1 cellular context compared by ENCODE assay signal in the genomic region with DNA sequence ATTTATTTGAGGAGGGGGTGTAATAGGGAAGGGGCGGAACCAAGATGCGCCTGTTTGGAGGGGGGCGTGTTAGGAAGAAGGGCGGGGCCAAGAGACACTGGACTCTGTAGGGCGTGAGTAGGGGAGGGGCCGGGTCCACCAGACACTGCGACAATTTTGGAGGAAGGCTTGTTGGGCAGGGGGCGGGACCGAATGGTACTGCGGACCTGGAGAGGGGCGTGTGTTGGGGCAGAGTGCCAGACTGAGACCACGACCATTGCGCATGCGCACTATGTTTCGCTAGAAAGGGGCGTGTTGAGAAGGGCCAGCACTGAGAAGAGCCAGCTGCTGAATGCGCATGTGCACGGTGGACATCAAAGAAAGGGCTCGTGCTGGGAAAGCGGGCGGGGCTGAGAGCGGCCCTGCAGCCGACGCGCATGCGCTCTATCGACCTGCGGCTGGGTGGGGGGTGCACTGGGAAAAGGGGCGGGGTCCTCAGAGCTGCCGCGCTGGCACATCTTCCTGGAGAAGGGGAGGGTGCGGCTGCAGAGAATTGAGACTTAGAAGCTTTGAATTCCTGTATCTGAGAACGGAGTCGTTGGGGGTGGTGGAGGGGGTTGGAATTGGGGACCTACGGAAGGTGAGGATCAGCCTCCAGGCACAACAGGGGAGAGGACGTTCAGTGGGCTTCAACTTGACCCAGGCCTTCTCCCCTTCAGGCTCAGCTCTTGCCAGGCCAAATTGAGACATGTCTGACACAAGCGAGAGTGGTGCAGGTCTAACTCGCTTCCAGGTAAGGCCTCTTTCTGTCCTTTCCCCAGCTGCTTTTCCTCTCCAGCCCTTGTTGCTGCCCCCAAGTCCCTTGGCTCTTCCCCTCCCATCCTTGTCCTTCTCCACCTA.
TF ChIP-seq lines count a peak whose summit lies in the region.

No MANE protein-coding gene starts in this region.

TF ChIP-seq in HepG2, 621 proteins besides CTCF, POLR2A, EP300 and RAD21 (continues in another document):
- TF ChIP-seq, protein P1, sequence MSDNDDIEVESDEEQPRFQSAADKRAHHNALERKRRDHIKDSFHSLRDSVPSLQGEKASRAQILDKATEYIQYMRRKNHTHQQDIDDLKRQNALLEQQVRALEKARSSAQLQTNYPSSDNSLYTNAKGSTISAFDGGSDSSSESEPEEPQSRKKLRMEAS (IDR thresholded peaks at IDR 0.05) = 0 out of 2 replicates have a peak, but pooled peaks have one; percentile 26
- TF ChIP-seq, protein P2, sequence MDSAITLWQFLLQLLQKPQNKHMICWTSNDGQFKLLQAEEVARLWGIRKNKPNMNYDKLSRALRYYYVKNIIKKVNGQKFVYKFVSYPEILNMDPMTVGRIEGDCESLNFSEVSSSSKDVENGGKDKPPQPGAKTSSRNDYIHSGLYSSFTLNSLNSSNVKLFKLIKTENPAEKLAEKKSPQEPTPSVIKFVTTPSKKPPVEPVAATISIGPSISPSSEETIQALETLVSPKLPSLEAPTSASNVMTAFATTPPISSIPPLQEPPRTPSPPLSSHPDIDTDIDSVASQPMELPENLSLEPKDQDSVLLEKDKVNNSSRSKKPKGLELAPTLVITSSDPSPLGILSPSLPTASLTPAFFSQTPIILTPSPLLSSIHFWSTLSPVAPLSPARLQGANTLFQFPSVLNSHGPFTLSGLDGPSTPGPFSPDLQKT (CRISPR knock-in tag; IDR thresholded peaks at IDR 0.05; ENCODE audit: borderline replicate concordance) = no peak
- TF ChIP-seq ZNF816 (CRISPR knock-in tag; IDR thresholded peaks at IDR 0.05; ENCODE audit: borderline replicate concordance) (no peak), AGO2 (optimal IDR thresholded peaks at IDR 0.05; ENCODE audit: low read depth, low read length) (peak; percentile 22), ZFP62 (CRISPR knock-in tag; IDR thresholded peaks at IDR 0.05) (no peak), CHD4 (IDR thresholded peaks at IDR 0.05; ENCODE audit: borderline replicate concordance, low read length) (no peak), ZNF136 (CRISPR knock-in tag; IDR thresholded peaks at IDR 0.05; ENCODE audit: low read depth) (no peak), ZNF746 (CRISPR knock-in tag; IDR thresholded peaks at IDR 0.05) (no peak), ZNF776 (CRISPR knock-in tag; IDR thresholded peaks at IDR 0.05) (no peak), KLF13 (CRISPR knock-in tag; IDR thresholded peaks at IDR 0.05) (no peak), ZFP90 (CRISPR knock-in tag; IDR thresholded peaks at IDR 0.05; ENCODE audit: borderline replicate concordance) (no peak), ZNF557 (CRISPR knock-in tag; IDR thresholded peaks at IDR 0.05) (no peak), PHF21A (CRISPR knock-in tag; IDR thresholded peaks at IDR 0.05) (no peak), MAFG (CRISPR knock-in tag; IDR thresholded peaks at IDR 0.05) (no peak), ZNF460 (CRISPR knock-in tag; IDR thresholded peaks at IDR 0.05; ENCODE audit: borderline replicate concordance) (no peak), SATB2 (CRISPR knock-in tag; IDR thresholded peaks at IDR 0.05) (no peak), ZFY (CRISPR knock-in tag; IDR thresholded peaks at IDR 0.05) (peak; percentile 54), SAP130 (CRISPR knock-in tag; IDR thresholded peaks at IDR 0.05; ENCODE audit: low read depth) (no peak), ISL2 (CRISPR knock-in tag; IDR thresholded peaks at IDR 0.05) (no peak), ZSCAN21 (CRISPR knock-in tag; IDR thresholded peaks at IDR 0.05; ENCODE audit: borderline replicate concordance) (0 out of 2 replicates have a peak, but pooled peaks have one; percentile 26), ZFP36L2 (CRISPR knock-in tag; IDR thresholded peaks at IDR 0.05) (no peak), NFRKB (IDR thresholded peaks at IDR 0.05) (no peak), RXRA (CRISPR knock-in tag; IDR thresholded peaks at IDR 0.05) (no peak), BCL6 (CRISPR knock-in tag; IDR thresholded peaks at IDR 0.05) (no peak), ZNF382 (CRISPR knock-in tag; IDR thresholded peaks at IDR 0.05; ENCODE audit: borderline replicate concordance) (no peak), HMG20A (CRISPR knock-in tag; IDR thresholded peaks at IDR 0.05; ENCODE audit: borderline replicate concordance) (no peak), ERF (CRISPR knock-in tag; IDR thresholded peaks at IDR 0.05) (0 out of 2 replicates have a peak, but pooled peaks have one; percentile 27), DMAP1 (CRISPR knock-in tag; IDR thresholded peaks at IDR 0.05) (0 out of 2 replicates have a peak, but pooled peaks have one; percentile 32), DR1 (CRISPR knock-in tag; IDR thresholded peaks at IDR 0.05) (no peak)
- TF ChIP-seq, protein P3, sequence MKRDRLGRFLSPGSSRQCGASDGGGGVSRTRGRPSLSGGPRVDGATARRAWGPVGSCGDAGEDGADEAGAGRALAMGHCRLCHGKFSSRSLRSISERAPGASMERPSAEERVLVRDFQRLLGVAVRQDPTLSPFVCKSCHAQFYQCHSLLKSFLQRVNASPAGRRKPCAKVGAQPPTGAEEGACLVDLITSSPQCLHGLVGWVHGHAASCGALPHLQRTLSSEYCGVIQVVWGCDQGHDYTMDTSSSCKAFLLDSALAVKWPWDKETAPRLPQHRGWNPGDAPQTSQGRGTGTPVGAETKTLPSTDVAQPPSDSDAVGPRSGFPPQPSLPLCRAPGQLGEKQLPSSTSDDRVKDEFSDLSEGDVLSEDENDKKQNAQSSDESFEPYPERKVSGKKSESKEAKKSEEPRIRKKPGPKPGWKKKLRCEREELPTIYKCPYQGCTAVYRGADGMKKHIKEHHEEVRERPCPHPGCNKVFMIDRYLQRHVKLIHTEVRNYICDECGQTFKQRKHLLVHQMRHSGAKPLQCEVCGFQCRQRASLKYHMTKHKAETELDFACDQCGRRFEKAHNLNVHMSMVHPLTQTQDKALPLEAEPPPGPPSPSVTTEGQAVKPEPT (CRISPR knock-in tag; IDR thresholded peaks at IDR 0.05; ENCODE audit: low read depth) = no peak
- TF ChIP-seq, protein P4, sequence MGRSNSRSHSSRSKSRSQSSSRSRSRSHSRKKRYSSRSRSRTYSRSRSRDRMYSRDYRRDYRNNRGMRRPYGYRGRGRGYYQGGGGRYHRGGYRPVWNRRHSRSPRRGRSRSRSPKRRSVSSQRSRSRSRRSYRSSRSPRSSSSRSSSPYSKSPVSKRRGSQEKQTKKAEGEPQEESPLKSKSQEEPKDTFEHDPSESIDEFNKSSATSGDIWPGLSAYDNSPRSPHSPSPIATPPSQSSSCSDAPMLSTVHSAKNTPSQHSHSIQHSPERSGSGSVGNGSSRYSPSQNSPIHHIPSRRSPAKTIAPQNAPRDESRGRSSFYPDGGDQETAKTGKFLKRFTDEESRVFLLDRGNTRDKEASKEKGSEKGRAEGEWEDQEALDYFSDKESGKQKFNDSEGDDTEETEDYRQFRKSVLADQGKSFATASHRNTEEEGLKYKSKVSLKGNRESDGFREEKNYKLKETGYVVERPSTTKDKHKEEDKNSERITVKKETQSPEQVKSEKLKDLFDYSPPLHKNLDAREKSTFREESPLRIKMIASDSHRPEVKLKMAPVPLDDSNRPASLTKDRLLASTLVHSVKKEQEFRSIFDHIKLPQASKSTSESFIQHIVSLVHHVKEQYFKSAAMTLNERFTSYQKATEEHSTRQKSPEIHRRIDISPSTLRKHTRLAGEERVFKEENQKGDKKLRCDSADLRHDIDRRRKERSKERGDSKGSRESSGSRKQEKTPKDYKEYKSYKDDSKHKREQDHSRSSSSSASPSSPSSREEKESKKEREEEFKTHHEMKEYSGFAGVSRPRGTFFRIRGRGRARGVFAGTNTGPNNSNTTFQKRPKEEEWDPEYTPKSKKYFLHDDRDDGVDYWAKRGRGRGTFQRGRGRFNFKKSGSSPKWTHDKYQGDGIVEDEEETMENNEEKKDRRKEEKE (IDR thresholded peaks at IDR 0.05) = no peak
- TF ChIP-seq, protein P5, sequence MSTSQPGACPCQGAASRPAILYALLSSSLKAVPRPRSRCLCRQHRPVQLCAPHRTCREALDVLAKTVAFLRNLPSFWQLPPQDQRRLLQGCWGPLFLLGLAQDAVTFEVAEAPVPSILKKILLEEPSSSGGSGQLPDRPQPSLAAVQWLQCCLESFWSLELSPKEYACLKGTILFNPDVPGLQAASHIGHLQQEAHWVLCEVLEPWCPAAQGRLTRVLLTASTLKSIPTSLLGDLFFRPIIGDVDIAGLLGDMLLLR (CRISPR knock-in tag; IDR thresholded peaks at IDR 0.05) = no peak
- TF ChIP-seq, protein P6, sequence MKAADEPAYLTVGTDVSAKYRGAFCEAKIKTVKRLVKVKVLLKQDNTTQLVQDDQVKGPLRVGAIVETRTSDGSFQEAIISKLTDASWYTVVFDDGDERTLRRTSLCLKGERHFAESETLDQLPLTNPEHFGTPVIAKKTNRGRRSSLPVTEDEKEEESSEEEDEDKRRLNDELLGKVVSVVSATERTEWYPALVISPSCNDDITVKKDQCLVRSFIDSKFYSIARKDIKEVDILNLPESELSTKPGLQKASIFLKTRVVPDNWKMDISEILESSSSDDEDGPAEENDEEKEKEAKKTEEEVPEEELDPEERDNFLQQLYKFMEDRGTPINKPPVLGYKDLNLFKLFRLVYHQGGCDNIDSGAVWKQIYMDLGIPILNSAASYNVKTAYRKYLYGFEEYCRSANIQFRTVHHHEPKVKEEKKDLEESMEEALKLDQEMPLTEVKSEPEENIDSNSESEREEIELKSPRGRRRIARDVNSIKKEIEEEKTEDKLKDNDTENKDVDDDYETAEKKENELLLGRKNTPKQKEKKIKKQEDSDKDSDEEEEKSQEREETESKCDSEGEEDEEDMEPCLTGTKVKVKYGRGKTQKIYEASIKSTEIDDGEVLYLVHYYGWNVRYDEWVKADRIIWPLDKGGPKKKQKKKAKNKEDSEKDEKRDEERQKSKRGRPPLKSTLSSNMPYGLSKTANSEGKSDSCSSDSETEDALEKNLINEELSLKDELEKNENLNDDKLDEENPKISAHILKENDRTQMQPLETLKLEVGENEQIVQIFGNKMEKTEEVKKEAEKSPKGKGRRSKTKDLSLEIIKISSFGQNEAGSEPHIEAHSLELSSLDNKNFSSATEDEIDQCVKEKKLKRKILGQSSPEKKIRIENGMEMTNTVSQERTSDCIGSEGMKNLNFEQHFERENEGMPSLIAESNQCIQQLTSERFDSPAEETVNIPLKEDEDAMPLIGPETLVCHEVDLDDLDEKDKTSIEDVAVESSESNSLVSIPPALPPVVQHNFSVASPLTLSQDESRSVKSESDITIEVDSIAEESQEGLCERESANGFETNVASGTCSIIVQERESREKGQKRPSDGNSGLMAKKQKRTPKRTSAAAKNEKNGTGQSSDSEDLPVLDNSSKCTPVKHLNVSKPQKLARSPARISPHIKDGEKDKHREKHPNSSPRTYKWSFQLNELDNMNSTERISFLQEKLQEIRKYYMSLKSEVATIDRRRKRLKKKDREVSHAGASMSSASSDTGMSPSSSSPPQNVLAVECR (CRISPR knock-in tag; IDR thresholded peaks at IDR 0.05; ENCODE audit: borderline replicate concordance) = peak; percentile 37; the same call in 1 of the 2 replicates
- TF ChIP-seq, protein P7, sequence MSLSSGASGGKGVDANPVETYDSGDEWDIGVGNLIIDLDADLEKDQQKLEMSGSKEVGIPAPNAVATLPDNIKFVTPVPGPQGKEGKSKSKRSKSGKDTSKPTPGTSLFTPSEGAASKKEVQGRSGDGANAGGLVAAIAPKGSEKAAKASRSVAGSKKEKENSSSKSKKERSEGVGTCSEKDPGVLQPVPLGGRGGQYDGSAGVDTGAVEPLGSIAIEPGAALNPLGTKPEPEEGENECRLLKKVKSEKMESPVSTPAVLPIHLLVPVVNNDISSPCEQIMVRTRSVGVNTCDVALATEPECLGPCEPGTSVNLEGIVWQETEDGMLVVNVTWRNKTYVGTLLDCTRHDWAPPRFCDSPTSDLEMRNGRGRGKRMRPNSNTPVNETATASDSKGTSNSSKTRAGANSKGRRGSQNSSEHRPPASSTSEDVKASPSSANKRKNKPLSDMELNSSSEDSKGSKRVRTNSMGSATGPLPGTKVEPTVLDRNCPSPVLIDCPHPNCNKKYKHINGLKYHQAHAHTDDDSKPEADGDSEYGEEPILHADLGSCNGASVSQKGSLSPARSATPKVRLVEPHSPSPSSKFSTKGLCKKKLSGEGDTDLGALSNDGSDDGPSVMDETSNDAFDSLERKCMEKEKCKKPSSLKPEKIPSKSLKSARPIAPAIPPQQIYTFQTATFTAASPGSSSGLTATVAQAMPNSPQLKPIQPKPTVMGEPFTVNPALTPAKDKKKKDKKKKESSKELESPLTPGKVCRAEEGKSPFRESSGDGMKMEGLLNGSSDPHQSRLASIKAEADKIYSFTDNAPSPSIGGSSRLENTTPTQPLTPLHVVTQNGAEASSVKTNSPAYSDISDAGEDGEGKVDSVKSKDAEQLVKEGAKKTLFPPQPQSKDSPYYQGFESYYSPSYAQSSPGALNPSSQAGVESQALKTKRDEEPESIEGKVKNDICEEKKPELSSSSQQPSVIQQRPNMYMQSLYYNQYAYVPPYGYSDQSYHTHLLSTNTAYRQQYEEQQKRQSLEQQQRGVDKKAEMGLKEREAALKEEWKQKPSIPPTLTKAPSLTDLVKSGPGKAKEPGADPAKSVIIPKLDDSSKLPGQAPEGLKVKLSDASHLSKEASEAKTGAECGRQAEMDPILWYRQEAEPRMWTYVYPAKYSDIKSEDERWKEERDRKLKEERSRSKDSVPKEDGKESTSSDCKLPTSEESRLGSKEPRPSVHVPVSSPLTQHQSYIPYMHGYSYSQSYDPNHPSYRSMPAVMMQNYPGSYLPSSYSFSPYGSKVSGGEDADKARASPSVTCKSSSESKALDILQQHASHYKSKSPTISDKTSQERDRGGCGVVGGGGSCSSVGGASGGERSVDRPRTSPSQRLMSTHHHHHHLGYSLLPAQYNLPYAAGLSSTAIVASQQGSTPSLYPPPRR (CRISPR knock-in tag; IDR thresholded peaks at IDR 0.05; ENCODE audit: borderline replicate concordance) = no peak
- TF ChIP-seq, protein P8, sequence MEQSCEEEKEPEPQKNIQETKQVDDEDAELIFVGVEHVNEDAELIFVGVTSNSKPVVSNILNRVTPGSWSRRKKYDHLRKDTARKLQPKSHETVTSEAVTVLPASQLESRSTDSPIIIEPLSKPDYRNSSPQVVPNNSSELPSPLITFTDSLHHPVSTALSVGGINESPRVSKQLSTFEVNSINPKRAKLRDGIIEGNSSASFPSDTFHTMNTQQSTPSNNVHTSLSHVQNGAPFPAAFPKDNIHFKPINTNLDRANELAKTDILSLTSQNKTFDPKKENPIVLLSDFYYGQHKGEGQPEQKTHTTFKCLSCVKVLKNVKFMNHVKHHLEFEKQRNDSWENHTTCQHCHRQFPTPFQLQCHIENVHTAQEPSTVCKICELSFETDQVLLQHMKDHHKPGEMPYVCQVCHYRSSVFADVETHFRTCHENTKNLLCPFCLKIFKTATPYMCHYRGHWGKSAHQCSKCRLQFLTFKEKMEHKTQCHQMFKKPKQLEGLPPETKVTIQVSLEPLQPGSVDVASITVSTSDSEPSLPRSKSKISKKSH (CRISPR knock-in tag; IDR thresholded peaks at IDR 0.05; ENCODE audit: borderline replicate concordance) = no peak
- TF ChIP-seq, protein P9, sequence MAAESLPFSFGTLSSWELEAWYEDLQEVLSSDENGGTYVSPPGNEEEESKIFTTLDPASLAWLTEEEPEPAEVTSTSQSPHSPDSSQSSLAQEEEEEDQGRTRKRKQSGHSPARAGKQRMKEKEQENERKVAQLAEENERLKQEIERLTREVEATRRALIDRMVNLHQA (CRISPR knock-in tag; IDR thresholded peaks at IDR 0.05) = no peak
- TF ChIP-seq, protein P10, sequence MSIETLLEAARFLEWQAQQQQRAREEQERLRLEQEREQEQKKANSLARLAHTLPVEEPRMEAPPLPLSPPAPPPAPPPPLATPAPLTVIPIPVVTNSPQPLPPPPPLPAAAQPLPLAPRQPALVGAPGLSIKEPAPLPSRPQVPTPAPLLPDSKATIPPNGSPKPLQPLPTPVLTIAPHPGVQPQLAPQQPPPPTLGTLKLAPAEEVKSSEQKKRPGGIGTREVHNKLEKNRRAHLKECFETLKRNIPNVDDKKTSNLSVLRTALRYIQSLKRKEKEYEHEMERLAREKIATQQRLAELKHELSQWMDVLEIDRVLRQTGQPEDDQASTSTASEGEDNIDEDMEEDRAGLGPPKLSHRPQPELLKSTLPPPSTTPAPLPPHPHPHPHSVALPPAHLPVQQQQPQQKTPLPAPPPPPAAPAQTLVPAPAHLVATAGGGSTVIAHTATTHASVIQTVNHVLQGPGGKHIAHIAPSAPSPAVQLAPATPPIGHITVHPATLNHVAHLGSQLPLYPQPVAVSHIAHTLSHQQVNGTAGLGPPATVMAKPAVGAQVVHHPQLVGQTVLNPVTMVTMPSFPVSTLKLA (IDR thresholded peaks at IDR 0.05) = peak; percentile 31; the same call in 1 of the 2 replicates
